In the genomic region with DNA sequence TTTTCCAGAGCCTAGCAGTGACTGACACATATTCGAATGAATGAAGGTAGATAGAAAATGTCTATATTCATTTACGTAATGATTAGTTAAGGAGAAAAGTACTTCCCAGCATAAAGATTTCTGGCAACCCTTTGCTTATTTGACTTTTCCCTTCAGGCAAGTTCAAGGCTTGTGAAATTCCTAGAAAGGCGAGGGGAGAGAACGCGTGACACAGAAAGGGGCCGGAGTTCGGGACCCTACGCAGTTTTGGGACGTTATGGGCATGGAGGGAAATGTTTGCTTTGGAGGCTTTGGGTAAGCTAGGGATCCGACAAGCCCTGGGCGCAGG, we compare ENCODE assay signal across 8 cellular contexts. TPM values are rescaled to one million over a fixed set of nuclear protein-coding genes. Genes with fewer than 3 reads are reported as not detected.
DNase-seq lines count a peak whose midpoint lies in the region; ATAC-seq and TF ChIP-seq lines count a peak whose summit lies in the region.

No MANE protein-coding gene starts in this region.

- H3K36me3 ChIP-seq in iPS DF 6.9 (ENCODE audit: control insufficient read depth, insufficient read depth, low read length) (no peaks in the 10 kb centered on the region), spleen (no peaks in the 10 kb centered on the region)

- H3K9me3 ChIP-seq in iPS DF 6.9 (ENCODE audit: control insufficient read depth, insufficient read depth, low read length) (no peaks in the 10 kb centered on the region), spleen (no peaks in the 10 kb centered on the region)

- H3K4me3 ChIP-seq in HFF-Myc (replicated peaks; ENCODE audit: low read depth, low read length) (peak overlapping the region; percentile 93), iPS DF 6.9 (ENCODE audit: low read length) (peak overlapping the region; percentile 32; the same call in 1 of the 2 replicates), spleen (peak overlapping the region; percentile 47 to 90 (median 80))

- H3K9me3 Mint-ChIP-seq in activated T-helper 17 cell treated with anti-CD3 and anti-CD28 coated beads, Interleukin-2, amount 50 U/mL, for 72 hours = no peaks in the 10 kb centered on the region

- no CpG with 5 or more reads among the region's 11 CpGs for WGBS in iPS DF 6.9 (ENCODE audit: insufficient coverage, insufficient read length)
- 5 to 12% (median 6%) methylated on average over 9 to 11 of the region's 11 CpGs for WGBS in spleen, 5 donors

- peak overlapping the region; percentile 65 for H3K4me3 Mint-ChIP-seq in activated T-helper 17 cell treated with anti-CD3 and anti-CD28 coated beads, Interleukin-2, amount 50 U/mL, for 72 hours

- DNase-seq in HFF-Myc (ENCODE audit: extremely low read depth, low read depth) (no peak), iPS DF 6.9 (ENCODE audit: low read depth, low spot score) (no peak), spleen (no peak), GOT3 (lab: John Stamatoyannopoulos, UW) (no peak), NCI-H128 (lab: John Stamatoyannopoulos, UW; ENCODE audit: unreplicated experiment) (no peak)
- DNase-seq in activated effector memory CD4-positive, alpha-beta T cell treated with Interleukin-2 at 50 U/mL for 16 hours = no peak

- peaks cover 6% of the 10 kb centered on the region for H3K4me1 Mint-ChIP-seq in activated T-helper 17 cell treated with anti-CD3 and anti-CD28 coated beads, Interleukin-2, amount 50 U/mL, for 72 hours

- no peak for TF ChIP-seq CTCF in HFF-Myc (IDR thresholded peaks at IDR 0.05; ENCODE audit: low read depth, low read length, missing control alignments)
- no peak for TF ChIP-seq CTCF in spleen (IDR thresholded peaks at IDR 0.05 in 8 of 11, conservative IDR thresholded peaks at IDR 0.05 in 3 of 11)

- H3K27me3 Mint-ChIP-seq in activated T-helper 17 cell treated with anti-CD3 and anti-CD28 coated beads, Interleukin-2, amount 50 U/mL, for 72 hours = no peaks in the 10 kb centered on the region

- ATAC-seq in activated T-helper 17 cell treated with anti-CD3 and anti-CD28 coated beads, Interleukin-2, amount 50 U/mL, for 72 hours (replicated peaks) = no peak
- no peak for ATAC-seq in HG03571 (IDR thresholded peaks at IDR 0.05; ENCODE audit: unreplicated experiment)

- no peak for TF ChIP-seq POLR2A in spleen (IDR thresholded peaks at IDR 0.05)

- H3K27ac Mint-ChIP-seq in activated T-helper 17 cell treated with anti-CD3 and anti-CD28 coated beads, Interleukin-2, amount 50 U/mL, for 72 hours = no peak overlapping the region

- H3K27me3 ChIP-seq in iPS DF 6.9 (ENCODE audit: control insufficient read depth, insufficient read depth, low read length) = no peaks in the 10 kb centered on the region
- H3K27me3 ChIP-seq in spleen (replicated peaks in 1 of 7) = no peaks in the 10 kb centered on the region

- H3K27ac ChIP-seq in iPS DF 6.9 (ENCODE audit: low read length) (no peak overlapping the region), spleen (peak overlapping the region in 7 of 8 donors; percentile 93 to 98 (median 95))

- intact Hi-C loops in spleen (cut with DNase I; ENCODE audit: low total_unique reads) = no loop called here

- peaks cover 7% of the 10 kb centered on the region for H3K36me3 Mint-ChIP-seq in activated T-helper 17 cell treated with anti-CD3 and anti-CD28 coated beads, Interleukin-2, amount 50 U/mL, for 72 hours (ENCODE audit: low read depth)

- H3K4me1 ChIP-seq in iPS DF 6.9 (ENCODE audit: control insufficient read depth, insufficient read depth, low read length) (no peaks in the 10 kb centered on the region), spleen (peaks cover 16 to 45% (median 35%) of the 10 kb centered on the region in 6 donors)

RNA-seq across cellular contexts. Expression of a gene that starts 0.5 kb away (rescaled TPM):
- total RNA-seq in activated T-helper 17 cell treated with anti-CD3 and anti-CD28 coated beads, Interleukin-2, amount 50 U/mL, for 72 hours = 10 to 100 TPM; 21.3 to 35.3 TPM
- total RNA-seq in spleen = 10 to 100 TPM; 46.0 to 62.2 (median 59.0) TPM
- 1 to 10 TPM; 9.3 to 9.9 (median 9.4) TPM for polyA plus RNA-seq in spleen

Comparison
In these comparisons a context has a peak if more than half of its experiments do, and no peak if none do; other contexts are left out.
1. H3K4me3 ChIP-seq: peak in every context shown above with its lines; median percentile 93 in HFF-Myc; 80 in spleen; 32 in iPS DF 6.9.